In the genomic region with DNA sequence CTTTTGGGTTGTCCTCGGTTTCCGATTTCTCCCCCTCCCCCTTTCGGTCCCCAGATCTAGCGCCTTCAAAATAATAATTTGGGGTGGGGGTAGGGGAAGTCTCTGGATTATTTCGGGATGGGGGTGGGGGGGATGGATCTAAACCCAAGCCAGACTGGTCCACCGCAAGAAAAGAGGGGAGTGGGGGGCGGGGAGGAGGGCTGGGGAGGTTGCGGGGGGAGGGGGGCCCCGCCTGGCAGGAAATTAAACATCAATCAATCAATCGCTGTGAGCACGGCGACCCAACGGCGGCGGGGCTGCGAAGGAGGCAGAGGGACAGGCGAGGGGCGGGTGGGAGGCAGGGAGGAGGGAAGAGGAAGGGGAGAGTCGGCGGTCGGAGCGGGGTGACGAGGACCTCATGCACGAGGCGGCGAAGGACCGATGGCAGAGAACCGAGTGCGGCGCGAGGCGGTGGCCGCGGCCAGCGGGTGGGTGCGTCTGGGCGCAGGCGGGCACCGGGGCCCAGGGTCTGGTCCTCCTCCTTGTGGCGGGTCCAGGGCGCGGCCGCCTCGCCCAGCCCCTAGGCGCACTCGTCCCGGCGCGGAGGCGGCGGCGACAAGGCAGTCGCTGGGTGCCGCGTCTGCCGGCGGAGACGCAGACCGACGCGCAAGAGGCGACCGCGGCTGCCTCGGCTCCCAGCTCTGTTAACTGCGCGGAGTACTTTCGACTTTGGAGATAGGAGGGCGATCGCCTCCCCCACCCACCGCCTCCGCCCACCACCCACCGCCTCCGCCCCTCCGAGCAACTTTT, we compare ENCODE assay signal across 1 cellular context.
TF ChIP-seq lines count a peak whose summit lies in the region.

No MANE protein-coding gene starts in this region.

TF ChIP-seq in HepG2, 621 proteins besides CTCF, POLR2A, EP300 and RAD21 (continued from another document and continues in another):
- TF ChIP-seq, protein P1, sequence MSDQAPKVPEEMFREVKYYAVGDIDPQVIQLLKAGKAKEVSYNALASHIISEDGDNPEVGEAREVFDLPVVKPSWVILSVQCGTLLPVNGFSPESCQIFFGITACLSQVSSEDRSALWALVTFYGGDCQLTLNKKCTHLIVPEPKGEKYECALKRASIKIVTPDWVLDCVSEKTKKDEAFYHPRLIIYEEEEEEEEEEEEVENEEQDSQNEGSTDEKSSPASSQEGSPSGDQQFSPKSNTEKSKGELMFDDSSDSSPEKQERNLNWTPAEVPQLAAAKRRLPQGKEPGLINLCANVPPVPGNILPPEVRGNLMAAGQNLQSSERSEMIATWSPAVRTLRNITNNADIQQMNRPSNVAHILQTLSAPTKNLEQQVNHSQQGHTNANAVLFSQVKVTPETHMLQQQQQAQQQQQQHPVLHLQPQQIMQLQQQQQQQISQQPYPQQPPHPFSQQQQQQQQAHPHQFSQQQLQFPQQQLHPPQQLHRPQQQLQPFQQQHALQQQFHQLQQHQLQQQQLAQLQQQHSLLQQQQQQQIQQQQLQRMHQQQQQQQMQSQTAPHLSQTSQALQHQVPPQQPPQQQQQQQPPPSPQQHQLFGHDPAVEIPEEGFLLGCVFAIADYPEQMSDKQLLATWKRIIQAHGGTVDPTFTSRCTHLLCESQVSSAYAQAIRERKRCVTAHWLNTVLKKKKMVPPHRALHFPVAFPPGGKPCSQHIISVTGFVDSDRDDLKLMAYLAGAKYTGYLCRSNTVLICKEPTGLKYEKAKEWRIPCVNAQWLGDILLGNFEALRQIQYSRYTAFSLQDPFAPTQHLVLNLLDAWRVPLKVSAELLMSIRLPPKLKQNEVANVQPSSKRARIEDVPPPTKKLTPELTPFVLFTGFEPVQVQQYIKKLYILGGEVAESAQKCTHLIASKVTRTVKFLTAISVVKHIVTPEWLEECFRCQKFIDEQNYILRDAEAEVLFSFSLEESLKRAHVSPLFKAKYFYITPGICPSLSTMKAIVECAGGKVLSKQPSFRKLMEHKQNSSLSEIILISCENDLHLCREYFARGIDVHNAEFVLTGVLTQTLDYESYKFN (CRISPR knock-in tag; conservative IDR thresholded peaks at IDR 0.05) = no peak
- TF ChIP-seq MYC (CRISPR knock-in tag; IDR thresholded peaks at IDR 0.05; ENCODE audit: borderline replicate concordance) (0 out of 2 replicates have a peak, but pooled peaks have one; percentile 27), PHF8 (CRISPR knock-in tag; IDR thresholded peaks at IDR 0.05) (no peak), STAG1 (CRISPR knock-in tag; IDR thresholded peaks at IDR 0.05) (no peak), HOXA9 (CRISPR knock-in tag; IDR thresholded peaks at IDR 0.05; ENCODE audit: borderline replicate concordance) (no peak), JDP2 (CRISPR knock-in tag; IDR thresholded peaks at IDR 0.05; ENCODE audit: borderline replicate concordance) (no peak), YEATS4 (CRISPR knock-in tag; IDR thresholded peaks at IDR 0.05; ENCODE audit: borderline replicate concordance) (peak; percentile 22; the same call in 1 of the 2 replicates), ELF4 (CRISPR knock-in tag; IDR thresholded peaks at IDR 0.05; ENCODE audit: borderline replicate concordance) (no peak), ZNF44 (CRISPR knock-in tag; IDR thresholded peaks at IDR 0.05) (no peak), SALL2 (CRISPR knock-in tag; IDR thresholded peaks at IDR 0.05) (no peak), ZNF598 (CRISPR knock-in tag; IDR thresholded peaks at IDR 0.05; ENCODE audit: borderline replicate concordance) (no peak), ZKSCAN8 (CRISPR knock-in tag; IDR thresholded peaks at IDR 0.05; ENCODE audit: borderline replicate concordance) (no peak), RARA (CRISPR knock-in tag; IDR thresholded peaks at IDR 0.05) (no peak), ZSCAN21 (CRISPR knock-in tag; IDR thresholded peaks at IDR 0.05; ENCODE audit: borderline replicate concordance) (no peak), XRCC5 (optimal IDR thresholded peaks at IDR 0.05; ENCODE audit: low read length) (peak; percentile 47), ZNF563 (CRISPR knock-in tag; IDR thresholded peaks at IDR 0.05) (no peak), SYNCRIP (IDR thresholded peaks at IDR 0.05; ENCODE audit: insufficient read depth, low read depth, low read length) (no peak), ZNF143 (CRISPR knock-in tag; IDR thresholded peaks at IDR 0.05) (no peak), PLRG1 (conservative IDR thresholded peaks at IDR 0.05) (no peak), ESRRA (CRISPR knock-in tag; IDR thresholded peaks at IDR 0.05; ENCODE audit: low read depth) (0 out of 2 replicates have a peak, but pooled peaks have one; percentile 48), HDAC6 (IDR thresholded peaks at IDR 0.05; ENCODE audit: low read depth, low read length) (no peak)
- TF ChIP-seq, protein P2, sequence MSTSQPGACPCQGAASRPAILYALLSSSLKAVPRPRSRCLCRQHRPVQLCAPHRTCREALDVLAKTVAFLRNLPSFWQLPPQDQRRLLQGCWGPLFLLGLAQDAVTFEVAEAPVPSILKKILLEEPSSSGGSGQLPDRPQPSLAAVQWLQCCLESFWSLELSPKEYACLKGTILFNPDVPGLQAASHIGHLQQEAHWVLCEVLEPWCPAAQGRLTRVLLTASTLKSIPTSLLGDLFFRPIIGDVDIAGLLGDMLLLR (CRISPR knock-in tag; IDR thresholded peaks at IDR 0.05) = peak; percentile 52; the same call in 1 of the 2 replicates
- TF ChIP-seq, protein P3, sequence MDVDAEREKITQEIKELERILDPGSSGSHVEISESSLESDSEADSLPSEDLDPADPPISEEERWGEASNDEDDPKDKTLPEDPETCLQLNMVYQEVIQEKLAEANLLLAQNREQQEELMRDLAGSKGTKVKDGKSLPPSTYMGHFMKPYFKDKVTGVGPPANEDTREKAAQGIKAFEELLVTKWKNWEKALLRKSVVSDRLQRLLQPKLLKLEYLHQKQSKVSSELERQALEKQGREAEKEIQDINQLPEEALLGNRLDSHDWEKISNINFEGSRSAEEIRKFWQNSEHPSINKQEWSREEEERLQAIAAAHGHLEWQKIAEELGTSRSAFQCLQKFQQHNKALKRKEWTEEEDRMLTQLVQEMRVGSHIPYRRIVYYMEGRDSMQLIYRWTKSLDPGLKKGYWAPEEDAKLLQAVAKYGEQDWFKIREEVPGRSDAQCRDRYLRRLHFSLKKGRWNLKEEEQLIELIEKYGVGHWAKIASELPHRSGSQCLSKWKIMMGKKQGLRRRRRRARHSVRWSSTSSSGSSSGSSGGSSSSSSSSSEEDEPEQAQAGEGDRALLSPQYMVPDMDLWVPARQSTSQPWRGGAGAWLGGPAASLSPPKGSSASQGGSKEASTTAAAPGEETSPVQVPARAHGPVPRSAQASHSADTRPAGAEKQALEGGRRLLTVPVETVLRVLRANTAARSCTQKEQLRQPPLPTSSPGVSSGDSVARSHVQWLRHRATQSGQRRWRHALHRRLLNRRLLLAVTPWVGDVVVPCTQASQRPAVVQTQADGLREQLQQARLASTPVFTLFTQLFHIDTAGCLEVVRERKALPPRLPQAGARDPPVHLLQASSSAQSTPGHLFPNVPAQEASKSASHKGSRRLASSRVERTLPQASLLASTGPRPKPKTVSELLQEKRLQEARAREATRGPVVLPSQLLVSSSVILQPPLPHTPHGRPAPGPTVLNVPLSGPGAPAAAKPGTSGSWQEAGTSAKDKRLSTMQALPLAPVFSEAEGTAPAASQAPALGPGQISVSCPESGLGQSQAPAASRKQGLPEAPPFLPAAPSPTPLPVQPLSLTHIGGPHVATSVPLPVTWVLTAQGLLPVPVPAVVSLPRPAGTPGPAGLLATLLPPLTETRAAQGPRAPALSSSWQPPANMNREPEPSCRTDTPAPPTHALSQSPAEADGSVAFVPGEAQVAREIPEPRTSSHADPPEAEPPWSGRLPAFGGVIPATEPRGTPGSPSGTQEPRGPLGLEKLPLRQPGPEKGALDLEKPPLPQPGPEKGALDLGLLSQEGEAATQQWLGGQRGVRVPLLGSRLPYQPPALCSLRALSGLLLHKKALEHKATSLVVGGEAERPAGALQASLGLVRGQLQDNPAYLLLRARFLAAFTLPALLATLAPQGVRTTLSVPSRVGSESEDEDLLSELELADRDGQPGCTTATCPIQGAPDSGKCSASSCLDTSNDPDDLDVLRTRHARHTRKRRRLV (CRISPR knock-in tag; IDR thresholded peaks at IDR 0.05) = no peak
- TF ChIP-seq, protein P4, sequence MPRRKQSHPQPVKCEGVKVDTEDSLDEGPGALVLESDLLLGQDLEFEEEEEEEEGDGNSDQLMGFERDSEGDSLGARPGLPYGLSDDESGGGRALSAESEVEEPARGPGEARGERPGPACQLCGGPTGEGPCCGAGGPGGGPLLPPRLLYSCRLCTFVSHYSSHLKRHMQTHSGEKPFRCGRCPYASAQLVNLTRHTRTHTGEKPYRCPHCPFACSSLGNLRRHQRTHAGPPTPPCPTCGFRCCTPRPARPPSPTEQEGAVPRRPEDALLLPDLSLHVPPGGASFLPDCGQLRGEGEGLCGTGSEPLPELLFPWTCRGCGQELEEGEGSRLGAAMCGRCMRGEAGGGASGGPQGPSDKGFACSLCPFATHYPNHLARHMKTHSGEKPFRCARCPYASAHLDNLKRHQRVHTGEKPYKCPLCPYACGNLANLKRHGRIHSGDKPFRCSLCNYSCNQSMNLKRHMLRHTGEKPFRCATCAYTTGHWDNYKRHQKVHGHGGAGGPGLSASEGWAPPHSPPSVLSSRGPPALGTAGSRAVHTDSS (CRISPR knock-in tag; conservative IDR thresholded peaks at IDR 0.05) = no peak
- TF ChIP-seq, protein P5, sequence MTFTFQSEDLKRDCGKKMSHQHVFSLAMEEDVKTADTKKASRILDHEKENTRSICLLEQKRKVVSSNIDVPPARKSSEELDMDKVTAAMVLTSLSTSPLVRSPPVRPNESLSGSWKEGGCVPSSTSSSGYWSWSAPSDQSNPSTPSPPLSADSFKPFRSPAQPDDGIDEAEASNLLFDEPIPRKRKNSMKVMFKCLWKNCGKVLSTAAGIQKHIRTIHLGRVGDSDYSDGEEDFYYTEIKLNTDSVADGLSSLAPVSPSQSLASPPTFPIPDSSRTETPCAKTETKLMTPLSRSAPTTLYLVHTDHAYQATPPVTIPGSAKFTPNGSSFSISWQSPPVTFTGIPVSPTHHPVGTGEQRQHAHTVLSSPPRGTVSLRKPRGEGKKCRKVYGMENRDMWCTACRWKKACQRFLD (CRISPR knock-in tag; IDR thresholded peaks at IDR 0.05; ENCODE audit: borderline replicate concordance) = no peak
- TF ChIP-seq, protein P6, sequence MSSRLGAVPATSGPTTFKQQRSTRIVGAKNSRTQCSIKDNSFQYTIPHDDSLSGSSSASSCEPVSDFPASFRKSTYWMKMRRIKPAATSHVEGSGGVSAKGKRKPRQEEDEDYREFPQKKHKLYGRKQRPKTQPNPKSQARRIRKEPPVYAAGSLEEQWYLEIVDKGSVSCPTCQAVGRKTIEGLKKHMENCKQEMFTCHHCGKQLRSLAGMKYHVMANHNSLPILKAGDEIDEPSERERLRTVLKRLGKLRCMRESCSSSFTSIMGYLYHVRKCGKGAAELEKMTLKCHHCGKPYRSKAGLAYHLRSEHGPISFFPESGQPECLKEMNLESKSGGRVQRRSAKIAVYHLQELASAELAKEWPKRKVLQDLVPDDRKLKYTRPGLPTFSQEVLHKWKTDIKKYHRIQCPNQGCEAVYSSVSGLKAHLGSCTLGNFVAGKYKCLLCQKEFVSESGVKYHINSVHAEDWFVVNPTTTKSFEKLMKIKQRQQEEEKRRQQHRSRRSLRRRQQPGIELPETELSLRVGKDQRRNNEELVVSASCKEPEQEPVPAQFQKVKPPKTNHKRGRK (CRISPR knock-in tag; IDR thresholded peaks at IDR 0.05) = peak; percentile 22; the same call in 1 of the 2 replicates
- TF ChIP-seq, protein P7, sequence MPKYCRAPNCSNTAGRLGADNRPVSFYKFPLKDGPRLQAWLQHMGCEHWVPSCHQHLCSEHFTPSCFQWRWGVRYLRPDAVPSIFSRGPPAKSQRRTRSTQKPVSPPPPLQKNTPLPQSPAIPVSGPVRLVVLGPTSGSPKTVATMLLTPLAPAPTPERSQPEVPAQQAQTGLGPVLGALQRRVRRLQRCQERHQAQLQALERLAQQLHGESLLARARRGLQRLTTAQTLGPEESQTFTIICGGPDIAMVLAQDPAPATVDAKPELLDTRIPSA (CRISPR knock-in tag; IDR thresholded peaks at IDR 0.05; ENCODE audit: borderline replicate concordance) = no peak
- TF ChIP-seq, protein P8, sequence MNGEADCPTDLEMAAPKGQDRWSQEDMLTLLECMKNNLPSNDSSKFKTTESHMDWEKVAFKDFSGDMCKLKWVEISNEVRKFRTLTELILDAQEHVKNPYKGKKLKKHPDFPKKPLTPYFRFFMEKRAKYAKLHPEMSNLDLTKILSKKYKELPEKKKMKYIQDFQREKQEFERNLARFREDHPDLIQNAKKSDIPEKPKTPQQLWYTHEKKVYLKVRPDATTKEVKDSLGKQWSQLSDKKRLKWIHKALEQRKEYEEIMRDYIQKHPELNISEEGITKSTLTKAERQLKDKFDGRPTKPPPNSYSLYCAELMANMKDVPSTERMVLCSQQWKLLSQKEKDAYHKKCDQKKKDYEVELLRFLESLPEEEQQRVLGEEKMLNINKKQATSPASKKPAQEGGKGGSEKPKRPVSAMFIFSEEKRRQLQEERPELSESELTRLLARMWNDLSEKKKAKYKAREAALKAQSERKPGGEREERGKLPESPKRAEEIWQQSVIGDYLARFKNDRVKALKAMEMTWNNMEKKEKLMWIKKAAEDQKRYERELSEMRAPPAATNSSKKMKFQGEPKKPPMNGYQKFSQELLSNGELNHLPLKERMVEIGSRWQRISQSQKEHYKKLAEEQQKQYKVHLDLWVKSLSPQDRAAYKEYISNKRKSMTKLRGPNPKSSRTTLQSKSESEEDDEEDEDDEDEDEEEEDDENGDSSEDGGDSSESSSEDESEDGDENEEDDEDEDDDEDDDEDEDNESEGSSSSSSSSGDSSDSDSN (CRISPR knock-in tag; IDR thresholded peaks at IDR 0.05) = peak; percentile 10; the same call in 1 of the 2 replicates
- TF ChIP-seq, protein P9, sequence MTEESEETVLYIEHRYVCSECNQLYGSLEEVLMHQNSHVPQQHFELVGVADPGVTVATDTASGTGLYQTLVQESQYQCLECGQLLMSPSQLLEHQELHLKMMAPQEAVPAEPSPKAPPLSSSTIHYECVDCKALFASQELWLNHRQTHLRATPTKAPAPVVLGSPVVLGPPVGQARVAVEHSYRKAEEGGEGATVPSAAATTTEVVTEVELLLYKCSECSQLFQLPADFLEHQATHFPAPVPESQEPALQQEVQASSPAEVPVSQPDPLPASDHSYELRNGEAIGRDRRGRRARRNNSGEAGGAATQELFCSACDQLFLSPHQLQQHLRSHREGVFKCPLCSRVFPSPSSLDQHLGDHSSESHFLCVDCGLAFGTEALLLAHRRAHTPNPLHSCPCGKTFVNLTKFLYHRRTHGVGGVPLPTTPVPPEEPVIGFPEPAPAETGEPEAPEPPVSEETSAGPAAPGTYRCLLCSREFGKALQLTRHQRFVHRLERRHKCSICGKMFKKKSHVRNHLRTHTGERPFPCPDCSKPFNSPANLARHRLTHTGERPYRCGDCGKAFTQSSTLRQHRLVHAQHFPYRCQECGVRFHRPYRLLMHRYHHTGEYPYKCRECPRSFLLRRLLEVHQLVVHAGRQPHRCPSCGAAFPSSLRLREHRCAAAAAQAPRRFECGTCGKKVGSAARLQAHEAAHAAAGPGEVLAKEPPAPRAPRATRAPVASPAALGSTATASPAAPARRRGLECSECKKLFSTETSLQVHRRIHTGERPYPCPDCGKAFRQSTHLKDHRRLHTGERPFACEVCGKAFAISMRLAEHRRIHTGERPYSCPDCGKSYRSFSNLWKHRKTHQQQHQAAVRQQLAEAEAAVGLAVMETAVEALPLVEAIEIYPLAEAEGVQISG (CRISPR knock-in tag; IDR thresholded peaks at IDR 0.05) = no peak; the same call in none of the 2 replicates
- TF ChIP-seq, protein P10, sequence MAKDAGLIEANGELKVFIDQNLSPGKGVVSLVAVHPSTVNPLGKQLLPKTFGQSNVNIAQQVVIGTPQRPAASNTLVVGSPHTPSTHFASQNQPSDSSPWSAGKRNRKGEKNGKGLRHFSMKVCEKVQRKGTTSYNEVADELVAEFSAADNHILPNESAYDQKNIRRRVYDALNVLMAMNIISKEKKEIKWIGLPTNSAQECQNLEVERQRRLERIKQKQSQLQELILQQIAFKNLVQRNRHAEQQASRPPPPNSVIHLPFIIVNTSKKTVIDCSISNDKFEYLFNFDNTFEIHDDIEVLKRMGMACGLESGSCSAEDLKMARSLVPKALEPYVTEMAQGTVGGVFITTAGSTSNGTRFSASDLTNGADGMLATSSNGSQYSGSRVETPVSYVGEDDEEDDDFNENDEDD (CRISPR knock-in tag; IDR thresholded peaks at IDR 0.05; ENCODE audit: borderline replicate concordance) = peak; percentile 57
